Comparison of ENCODE assay signal across 10 cellular contexts in the genomic region with DNA sequence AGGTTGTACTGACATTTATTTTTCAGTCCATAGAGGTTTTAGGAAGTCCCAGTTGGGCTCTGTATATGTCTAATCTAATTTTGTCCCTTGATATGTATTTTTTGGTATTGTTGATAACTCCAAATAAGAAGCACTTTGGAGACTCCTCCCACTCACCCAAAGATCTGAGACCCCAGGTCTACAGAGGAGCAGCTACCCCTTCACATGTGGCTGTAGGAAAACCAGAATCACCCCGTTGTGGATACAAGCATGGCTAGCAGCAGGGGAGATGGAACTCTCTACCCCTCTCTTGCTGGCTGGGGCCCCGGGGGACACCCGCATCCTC. TPM values are rescaled to one million over a fixed set of nuclear protein-coding genes. Genes with fewer than 3 reads are reported as not detected.
DNase-seq lines count a peak whose midpoint lies in the region; ATAC-seq and TF ChIP-seq lines count a peak whose summit lies in the region.
"Had no signal": no experiment of that assay in that cellular context is flagged by ENCODE, and none has a peak within 500 bp of the region (broad histone marks: within the 10 kb centered on the region; RNA-seq: fewer than 3 reads in every experiment).

No MANE protein-coding gene starts in this region.

- peak overlapping the region; percentile 80 for H3K4me3 Mint-ChIP-seq in T-helper 17 cell

- H3K4me1 ChIP-seq in gastroesophageal sphincter (peaks cover 0 to 30% (median 3%) of the 10 kb centered on the region in 3 donors), sigmoid colon (peaks cover 0 to 18% (median 6%) of the 10 kb centered on the region in 4 donors)

- peaks cover 79% of the 10 kb centered on the region for H3K27me3 Mint-ChIP-seq in T-helper 17 cell

- TF ChIP-seq CTCF in GM12864 (IDR thresholded peaks at IDR 0.05; ENCODE audit: low read depth, low read length, missing control alignments): no peak
- TF ChIP-seq CTCF in gastroesophageal sphincter (IDR thresholded peaks at IDR 0.05): no peak
- no peak for TF ChIP-seq CTCF in sigmoid colon (IDR thresholded peaks at IDR 0.05)

- TF ChIP-seq EP300 in gastroesophageal sphincter (IDR thresholded peaks at IDR 0.05) (no peak), sigmoid colon (IDR thresholded peaks at IDR 0.05) (no peak)

- TF ChIP-seq POLR2A in gastroesophageal sphincter (IDR thresholded peaks at IDR 0.05): no peak
- TF ChIP-seq POLR2A in sigmoid colon (IDR thresholded peaks at IDR 0.05): no peak

- H3K27me3 ChIP-seq in gastroesophageal sphincter (peaks cover 16% of the 10 kb centered on the region), sigmoid colon (peaks cover 0 to 14% (median 0%) of the 10 kb centered on the region in 3 donors)

- intact Hi-C loops in sigmoid colon (cut with DNase I): loop anchor here (2.0 to 10.0 kb wide), 2 partner anchors 58 to 184 kb away; no protein-coding TSS in a partner anchor

- H3K27ac ChIP-seq in gastroesophageal sphincter: peak overlapping the region; percentile 15 to 81 (median 66)
- H3K27ac ChIP-seq in sigmoid colon: peak overlapping the region; percentile 52 to 83 (median 68)

- H3K36me3 ChIP-seq in gastroesophageal sphincter: peaks cover 0 to 5% of the 10 kb centered on the region in 2 donors
- no peaks in the 10 kb centered on the region for H3K36me3 ChIP-seq in sigmoid colon

- DNase-seq in GM12864 (ENCODE audit: low read depth): no peak
- DNase-seq in T-helper 17 cell: no peak
- DNase-seq in sigmoid colon: no peak
- DNase-seq in ecto neural progenitor cell (ENCODE audit: low spot score): no peak
- DNase-seq in DMS153 treated with DMSO at 0.1 percent for 48 hours (lab: John Stamatoyannopoulos, UW; ENCODE audit: unreplicated experiment): no peak
- DNase-seq: activated naive CD4-positive, alpha-beta T cell treated with anti-CD3 and anti-CD28 coated beads, Interleukin-2, amount 50 U/mL, for 16 hours; NCI-H187 had no signal

- H3K9me3 ChIP-seq in T-helper 17 cell (ENCODE audit: control insufficient read depth, low read length, poor library complexity, severe bottlenecking) (no peaks in the 10 kb centered on the region), gastroesophageal sphincter (no peaks in the 10 kb centered on the region), sigmoid colon (no peaks in the 10 kb centered on the region)

- 7% methylated on average over 3 of the region's 3 CpGs; no CpG with 5 or more reads in 1 of the 2 donors for WGBS in gastroesophageal sphincter (ENCODE audit: low coverage in 1 of 2), 2 donors
- 12 to 19% methylated on average over 3 of the region's 3 CpGs for WGBS in sigmoid colon, 2 donors

- H3K4me1 Mint-ChIP-seq in T-helper 17 cell: peaks cover 22% of the 10 kb centered on the region

- H3K36me3 Mint-ChIP-seq in T-helper 17 cell (ENCODE audit: low read depth): peaks cover 2% of the 10 kb centered on the region

- H3K4me3 ChIP-seq in GM12864 (ENCODE audit: low read depth, low read length) (peak overlapping the region; percentile 24; the same call in 1 of the 2 replicates), gastroesophageal sphincter (peak overlapping the region; percentile 46 to 52), sigmoid colon (peak overlapping the region in 3 of 4 donors; percentile 37 to 53 (median 52))

- ATAC-seq in T-helper 17 cell: no peak
- ATAC-seq in gastroesophageal sphincter: no peak
- ATAC-seq in GM18873 (IDR thresholded peaks at IDR 0.05; ENCODE audit: low FRiP score, unreplicated experiment): no peak
- no peak for ATAC-seq in GM21737 (IDR thresholded peaks at IDR 0.05; ENCODE audit: unreplicated experiment)

- no peak overlapping the region for H3K27ac Mint-ChIP-seq in T-helper 17 cell

RNA-seq across cellular contexts. Expression of a gene that starts 9.4 kb away (rescaled TPM):
- 1 to 10 TPM; 3.9 to 4.9 TPM for total RNA-seq in T-helper 17 cell
- total RNA-seq in gastroesophageal sphincter: 10 to 100 TPM in 1 of 4 donors, 1 to 10 TPM in 3; 2.8 to 10.6 (median 5.9) TPM
- 1 to 10 TPM; 3.5 to 8.9 (median 6.6) TPM for total RNA-seq in sigmoid colon
- 10 to 100 TPM in 1 of 3 donors, 1 to 10 TPM in 2; 2.8 to 13.2 (median 6.6) TPM for polyA plus RNA-seq in sigmoid colon
